ENCODE assay signal across 12 cellular contexts in genomic region chr3:69009559-69010410, GRCh38. TPM values are rescaled to one million over a fixed set of nuclear protein-coding genes. Genes with fewer than 3 reads are reported as not detected.
DNase-seq lines count a peak whose midpoint lies in the region; TF ChIP-seq lines count a peak whose summit lies in the region.
"Had no signal": no experiment of that assay in that cellular context is flagged by ENCODE, and none has a peak within 500 bp of the region (broad histone marks: within the 10 kb centered on the region; RNA-seq: fewer than 3 reads in every experiment).

No MANE protein-coding gene starts in this region.

- H3K27ac ChIP-seq in AG04450 (ENCODE audit: low read depth, low read length) (peak overlapping the region; percentile 60), HUES64 (ENCODE audit: low read depth, low read length) (peak overlapping the region; percentile 87), esophagus muscularis mucosa (replicated peaks in 1 of 4) (peak overlapping the region; percentile 98 to 99 (median 98))
- H3K27ac ChIP-seq: BLaER1 treated with 17β-estradiol and CSF1 and Interleukin-3, amounts not matched to agents 10 nM and 100 nM had no signal

- POLR2A ChIA-PET in AG04450 (lab: Yijun Ruan, JAX): interaction anchor here (0.7 to 1.6 kb wide), 3 partner anchors 10 to 43 kb away, joined by 3 to 8 read pairs (median 4); partner anchors contain the start of gene TMF1
- POLR2A ChIA-PET in GM10248 (lab: Yijun Ruan, JAX): no interaction called here

- peaks cover 56% of the 10 kb centered on the region for H3K4me1 ChIP-seq in HUES64 (ENCODE audit: insufficient read depth, low read length)
- H3K4me1 ChIP-seq in esophagus muscularis mucosa: peaks cover 30 to 80% (median 59%) of the 10 kb centered on the region in 4 donors

- DNase-seq in AG04450 (ENCODE audit: low read depth, low spot score): peak; percentile 86
- no peak for DNase-seq in esophagus muscularis mucosa (ENCODE audit: extremely low spot score)
- DNase-seq in myocyte (ENCODE audit: low read depth): peak; percentile 74
- DNase-seq in effector CD8-positive, alpha-beta T cell (lab: John Stamatoyannopoulos, UW): no peak
- DNase-seq in stimulated activated CD8-positive, alpha-beta memory T cell treated with anti-CD3 and anti-CD28 coated beads, Interleukin-4, amount 100 ng/mL, for 48 hours: no peak
- DNase-seq in GM10248 (ENCODE audit: extremely low spot score): no peak
- DNase-seq in RKO (ENCODE audit: low spot score): no peak
- DNase-seq: left colon; NCI-H187 treated with DMSO at 0.1 percent for 48 hours; stimulated activated CD4-positive, alpha-beta T cell treated with anti-CD3 and anti-CD28 coated beads, Interleukin-2, amount 100 ng/mL, for 24 hours had no signal

- intact Hi-C loops in esophagus muscularis mucosa (cut with DNase I): loop anchor here (5.0 kb wide), 1 partner anchor 43 kb away; the partner anchor contains the start of gene TMF1

- CTCF ChIA-PET in AG04450 (lab: Charles Lee) (interaction anchor here (0.7 to 1.7 kb wide), 5 partner anchors 9 to 111 kb away, joined by 3 to 6 read pairs (median 4); no protein-coding TSS in a partner anchor), GM10248 (lab: Yijun Ruan, JAX) (interaction anchor here (1.1 to 1.3 kb wide), 3 partner anchors 9 to 23 kb away, joined by 3 to 6 read pairs (median 3); no protein-coding TSS in a partner anchor)

- TF ChIP-seq EP300 in esophagus muscularis mucosa (IDR thresholded peaks at IDR 0.05): no peak

- H3K4me3 ChIP-seq in AG04450 (ENCODE audit: low read depth, low read length) (no peak overlapping the region), HUES64 (ENCODE audit: low read length) (0 out of 2 replicates have a peak overlapping the region, but pooled peaks have one; percentile 1), esophagus muscularis mucosa (peak overlapping the region in 2 of 4 donors; percentile 2 to 11)
- H3K4me3 ChIP-seq: BLaER1 treated with 17β-estradiol and CSF1 and Interleukin-3, amounts not matched to agents 10 nM and 100 nM had no signal

- TF ChIP-seq POLR2A in esophagus muscularis mucosa (IDR thresholded peaks at IDR 0.05; ENCODE audit: low read depth): no peak

- H3K9me3 ChIP-seq in AG04450 (ENCODE audit: control insufficient read depth, insufficient read depth, low read length) (no peaks in the 10 kb centered on the region), HUES64 (ENCODE audit: insufficient read depth, low read depth, low read length) (no peaks in the 10 kb centered on the region), esophagus muscularis mucosa (no peaks in the 10 kb centered on the region)
- H3K9me3 ChIP-seq: BLaER1 treated with 17β-estradiol and CSF1 and Interleukin-3, amounts not matched to agents 10 nM and 100 nM had no signal

- H3K27me3 ChIP-seq in AG04450 (ENCODE audit: control insufficient read depth, insufficient read depth, low read length) (no peaks in the 10 kb centered on the region), HUES64 (ENCODE audit: insufficient read depth, low read length) (peaks cover 17% of the 10 kb centered on the region), esophagus muscularis mucosa (no peaks in the 10 kb centered on the region)
- H3K27me3 ChIP-seq: BLaER1 treated with 17β-estradiol and CSF1 and Interleukin-3, amounts not matched to agents 10 nM and 100 nM had no signal

- H3K36me3 ChIP-seq in HUES64 (ENCODE audit: insufficient read depth, low read length) (peaks cover 44% of the 10 kb centered on the region), esophagus muscularis mucosa (peaks cover 16 to 50% (median 34%) of the 10 kb centered on the region in 4 donors)

- WGBS in HUES64: 9% methylated on average over 3 of the region's 3 CpGs
- WGBS in esophagus muscularis mucosa: 49% methylated on average over 3 of the region's 3 CpGs

- H3K9ac ChIP-seq in HUES64 (ENCODE audit: low read depth, low read length): peak overlapping the region; percentile 72
- H3K9ac ChIP-seq: BLaER1 treated with 17β-estradiol and CSF1 and Interleukin-3, amounts not matched to agents 10 nM and 100 nM had no signal

- TF ChIP-seq CTCF in AG04450 (IDR thresholded peaks at IDR 0.05; ENCODE audit: low read depth, low read length): no peak
- TF ChIP-seq CTCF in esophagus muscularis mucosa (IDR thresholded peaks at IDR 0.05): no peak
- TF ChIP-seq CTCF in GM10248 (IDR thresholded peaks at IDR 0.05; ENCODE audit: control extremely low read depth, extremely low read depth, low read depth, missing control alignments): no peak

RNA-seq across cellular contexts. Expression of gene EOGT, which starts 3.7 kb away (rescaled TPM):
- polyA plus RNA-seq in AG04450 (2011; rRNA removed): 25.8 and 29.4 TPM in 2 replicates
- polyA minus RNA-seq in AG04450 (2011; rRNA and poly(A)+ RNA removed): 22.7 and 34.6 TPM in 2 replicates
- polyA plus RNA-seq in HUES64 (2013, experiment 1 of 2): 39.4 TPM
- polyA plus RNA-seq in HUES64 (2013, experiment 2 of 2): 37.8 TPM
- 100 to 1,000 TPM in 3 of 4 donors, 10 to 100 TPM in 1; 96.5 to 129 (median 111) TPM for total RNA-seq in esophagus muscularis mucosa
- total RNA-seq in myocyte: 43.2 and 46.0 TPM in 2 replicates
- 21.3 TPM for polyA plus RNA-seq in myocyte (2012)

RNA-seq across cellular contexts. Expression of gene TMF1, which starts 42.3 kb away (rescaled TPM):
- polyA plus RNA-seq in AG04450 (2011; rRNA removed): 18.1 and 21.1 TPM in 2 replicates
- 16.2 and 37.7 TPM in 2 replicates for polyA minus RNA-seq in AG04450 (2011; rRNA and poly(A)+ RNA removed)
- 10.5 TPM for polyA plus RNA-seq in HUES64 (2013, experiment 1 of 2)
- 14.9 TPM for polyA plus RNA-seq in HUES64 (2013, experiment 2 of 2)
- total RNA-seq in esophagus muscularis mucosa (10 to 100 TPM; 23.0 to 35.8 (median 33.9) TPM), myocyte (24.9 and 37.6 TPM in 2 replicates)
- polyA plus RNA-seq in myocyte (2012): 11.2 TPM

Comparison
In these comparisons a context has a peak if more than half of its experiments do, and no peak if none do; other contexts are left out.
1. DNase-seq: peak in AG04450 (single experiment) and myocyte (single experiment); none in esophagus muscularis mucosa (single experiment), effector CD8-positive, alpha-beta T cell (single experiment), stimulated activated CD8-positive, alpha-beta memory T cell treated with anti-CD3 and anti-CD28 coated beads, Interleukin-4, amount 100 ng/mL, for 48 hours (single experiment), GM10248 (single experiment) and RKO (single experiment).
2. Peak in every context shown above with its lines, with median percentiles within 50 percentile points of each other: H3K27ac ChIP-seq.